ENCODE assay signal across 8 cellular contexts in genomic region chr17:65039349-65039988, GRCh38.
DNase-seq lines count a peak whose midpoint lies in the region; ATAC-seq and TF ChIP-seq lines count a peak whose summit lies in the region.

No MANE protein-coding gene starts in this region.

- ATAC-seq in GM18519 (IDR thresholded peaks at IDR 0.05; ENCODE audit: low FRiP score, unreplicated experiment): peak; percentile 55
- peak; percentile 68 for ATAC-seq in HG02642 (IDR thresholded peaks at IDR 0.05; ENCODE audit: poor library complexity, unreplicated experiment)
- ATAC-seq in effector memory CD8-positive, alpha-beta T cell (replicated peaks): peak; percentile 96

- no peak overlapping the region for H3K4me3 ChIP-seq in WERI-Rb-1 (ENCODE audit: low read depth, low read length)

- H3K27ac Mint-ChIP-seq in effector memory CD8-positive, alpha-beta T cell: peak overlapping the region; percentile 94 to 99

- DNase-seq in T follicular helper cell (ENCODE audit: low read depth) (peak; percentile 55), globus pallidus (ENCODE audit: low spot score) (no peak), NCI-H2081 treated with DMSO at 0.1 percent for 48 hours (lab: John Stamatoyannopoulos, UW) (no peak), NCI-H345 treated with DMSO at 0.1 percent for 48 hours (lab: John Stamatoyannopoulos, UW; ENCODE audit: unreplicated experiment) (no peak), WERI-Rb-1 (no peak)
- DNase-seq in effector memory CD8-positive, alpha-beta T cell: peak; percentile 50 to 54 (median 53)

- no peaks in the 10 kb centered on the region for H3K27me3 ChIP-seq in WERI-Rb-1 (ENCODE audit: insufficient read depth, low read depth, severe bottlenecking)

- H3K4me3 Mint-ChIP-seq in effector memory CD8-positive, alpha-beta T cell: peak overlapping the region; percentile 75 to 84

- peaks cover 60 to 80% of the 10 kb centered on the region in 2 donors for H3K4me1 Mint-ChIP-seq in effector memory CD8-positive, alpha-beta T cell (ENCODE audit: low read depth in 2 of 2)

- peaks cover 63% of the 10 kb centered on the region for H3K36me3 Mint-ChIP-seq in effector memory CD8-positive, alpha-beta T cell (ENCODE audit: insufficient read depth)

- H3K9me3 Mint-ChIP-seq in effector memory CD8-positive, alpha-beta T cell: no peaks in the 10 kb centered on the region

- no peak for TF ChIP-seq CTCF in WERI-Rb-1 (IDR thresholded peaks at IDR 0.05; ENCODE audit: low read depth, low read length)

- H3K9me3 ChIP-seq in WERI-Rb-1 (ENCODE audit: severe bottlenecking): no peaks in the 10 kb centered on the region

- no peak overlapping the region for H3K27ac ChIP-seq in WERI-Rb-1

- H3K27me3 Mint-ChIP-seq in effector memory CD8-positive, alpha-beta T cell: no peaks in the 10 kb centered on the region

- peaks cover 22% of the 10 kb centered on the region for H3K36me3 ChIP-seq in WERI-Rb-1

Comparison
In these comparisons a context has a peak if more than half of its experiments do, and no peak if none do; other contexts are left out.
1. DNase-seq: peak in T follicular helper cell (single experiment) and effector memory CD8-positive, alpha-beta T cell (3 of 3); none in globus pallidus (single experiment), NCI-H2081 treated with DMSO at 0.1 percent for 48 hours (single experiment), NCI-H345 treated with DMSO at 0.1 percent for 48 hours (single experiment) and WERI-Rb-1 (single experiment).
2. Peak in every context shown above with its lines, with median percentiles within 50 percentile points of each other: ATAC-seq.